12 cellular contexts compared by ENCODE assay signal in genomic region chr9:114250235-114250568, GRCh38.
A peak's percentile ranks its signal among the peaks of the same experiment; 100 is the strongest.
DNase-seq lines count a peak whose midpoint lies in the region; ATAC-seq and TF ChIP-seq lines count a peak whose summit lies in the region.
"Had no signal": no experiment of that assay in that cellular context is flagged by ENCODE, and none has a peak within 500 bp of the region (broad histone marks: within the 10 kb centered on the region; RNA-seq: fewer than 3 reads in every experiment).

No MANE protein-coding gene starts in this region.

- no peaks in the 10 kb centered on the region for H3K9me3 Mint-ChIP-seq in nephron progenitor cell
- H3K9me3 Mint-ChIP-seq in stimulated activated naive B cell treated with anti-CD40 and anti-IgM and Interleukin-4, amounts not matched to agents 10 μg/mL and 1 μg/mL and 100 μg/mL, for 72 hours = no peaks in the 10 kb centered on the region
- H3K9me3 Mint-ChIP-seq: activated T-cell treated with anti-CD3 and anti-CD28 coated beads, Interleukin-2, amount 50 U/mL, for 24 hours had no signal

- ATAC-seq in stimulated activated naive B cell treated with anti-CD40 and anti-IgM and Interleukin-4, amounts not matched to agents 10 μg/mL and 1 μg/mL and 100 μg/mL, for 72 hours (replicated peaks) = no peak
- ATAC-seq: Panc1 had no signal

- H3K27ac Mint-ChIP-seq in nephron progenitor cell = peak overlapping the region; percentile 84
- no peak overlapping the region for H3K27ac Mint-ChIP-seq in stimulated activated naive B cell treated with anti-CD40 and anti-IgM and Interleukin-4, amounts not matched to agents 10 μg/mL and 1 μg/mL and 100 μg/mL, for 72 hours
- H3K27ac Mint-ChIP-seq: activated T-cell treated with anti-CD3 and anti-CD28 coated beads, Interleukin-2, amount 50 U/mL, for 24 hours; B cell had no signal

- TF ChIP-seq CTCF in AG04449 (IDR thresholded peaks at IDR 0.05; ENCODE audit: insufficient read depth, low read length, missing control alignments) (no peak), fibroblast of mammary gland (conservative IDR thresholded peaks at IDR 0.05; ENCODE audit: control insufficient read depth, insufficient read depth, low read depth, low read length) (no peak), nephron progenitor cell (IDR thresholded peaks at IDR 0.05) (no peak)

- no peaks in the 10 kb centered on the region for H3K36me3 Mint-ChIP-seq in nephron progenitor cell (ENCODE audit: low read depth)
- H3K36me3 Mint-ChIP-seq in stimulated activated naive B cell treated with anti-CD40 and anti-IgM and Interleukin-4, amounts not matched to agents 10 μg/mL and 1 μg/mL and 100 μg/mL, for 72 hours = no peaks in the 10 kb centered on the region

- peaks cover 6% of the 10 kb centered on the region for H3K27me3 Mint-ChIP-seq in nephron progenitor cell (ENCODE audit: low read depth, poor library complexity)
- peaks cover 13 to 15% of the 10 kb centered on the region in 2 donors for H3K27me3 Mint-ChIP-seq in stimulated activated naive B cell treated with anti-CD40 and anti-IgM and Interleukin-4, amounts not matched to agents 10 μg/mL and 1 μg/mL and 100 μg/mL, for 72 hours
- H3K27me3 Mint-ChIP-seq: activated T-cell treated with anti-CD3 and anti-CD28 coated beads, Interleukin-2, amount 50 U/mL, for 24 hours; B cell had no signal

- POLR2A ChIA-PET in AG04449 (lab: Yijun Ruan, JAX) = no interaction called here

- H3K4me3 Mint-ChIP-seq in nephron progenitor cell = no peak overlapping the region
- no peak overlapping the region for H3K4me3 Mint-ChIP-seq in stimulated activated naive B cell treated with anti-CD40 and anti-IgM and Interleukin-4, amounts not matched to agents 10 μg/mL and 1 μg/mL and 100 μg/mL, for 72 hours
- H3K4me3 Mint-ChIP-seq: activated T-cell treated with anti-CD3 and anti-CD28 coated beads, Interleukin-2, amount 50 U/mL, for 24 hours; B cell had no signal

- peaks cover 37% of the 10 kb centered on the region for H3K4me1 Mint-ChIP-seq in nephron progenitor cell
- no peaks in the 10 kb centered on the region for H3K4me1 Mint-ChIP-seq in stimulated activated naive B cell treated with anti-CD40 and anti-IgM and Interleukin-4, amounts not matched to agents 10 μg/mL and 1 μg/mL and 100 μg/mL, for 72 hours
- H3K4me1 Mint-ChIP-seq: B cell had no signal

- CTCF ChIA-PET in AG04449 (lab: Yijun Ruan, JAX) = interaction anchor here (0.8 to 4.0 kb wide), 9 partner anchors 10 to 167 kb away, joined by 3 to 24 read pairs (median 10); partner anchors contain the start of gene COL27A1

- DNase-seq in AG04449 (ENCODE audit: low read depth, low spot score) (peak; percentile 73), NCI-H446 treated with DMSO at 0.1 percent for 48 hours (lab: John Stamatoyannopoulos, UW) (peak; percentile 87), fibroblast of mammary gland (ENCODE audit: low read depth) (peak; percentile 82), nephron progenitor cell (no peak), AML-193 (lab: John Stamatoyannopoulos, UW) (no peak), NCI-H510A treated with DMSO at 0.1 percent for 48 hours (lab: John Stamatoyannopoulos, UW) (no peak)
- no peak for DNase-seq in stimulated activated naive B cell treated with anti-CD40 and anti-IgM and Interleukin-4, amounts not matched to agents 10 μg/mL and 1 μg/mL and 100 μg/mL, for 72 hours
- no peak for DNase-seq in stimulated activated CD4-positive, alpha-beta T cell treated with anti-CD3 and anti-CD28 coated beads, Interleukin-1b, Interleukin-23, amount 100 ng/mL, for 48 hours
- DNase-seq: activated T-cell treated with anti-CD3 and anti-CD28 coated beads, Interleukin-2, amount 50 U/mL, for 24 hours; stimulated activated CD4-positive, alpha-beta T cell treated with anti-CD3 and anti-CD28 coated beads, Interleukin-4, amount 100 ng/mL, for 4 hours had no signal

- no peak overlapping the region for H3K4me3 ChIP-seq in AG04449 (ENCODE audit: low read depth, low read length)
- no peak overlapping the region for H3K4me3 ChIP-seq in fibroblast of mammary gland (ENCODE audit: control insufficient read depth, low read depth, low read length)

Comparison
In these comparisons a context has a peak if more than half of its experiments do, and no peak if none do; other contexts are left out.
1. DNase-seq: peak in AG04449 (single experiment), NCI-H446 treated with DMSO at 0.1 percent for 48 hours (single experiment) and fibroblast of mammary gland (single experiment); none in nephron progenitor cell (single experiment), AML-193 (0 of 2), stimulated activated naive B cell treated with anti-CD40 and anti-IgM and Interleukin-4, amounts not matched to agents 10 μg/mL and 1 μg/mL and 100 μg/mL, for 72 hours (single experiment), NCI-H510A treated with DMSO at 0.1 percent for 48 hours (single experiment) and stimulated activated CD4-positive, alpha-beta T cell treated with anti-CD3 and anti-CD28 coated beads, Interleukin-1b, Interleukin-23, amount 100 ng/mL, for 48 hours (single experiment).